8 cellular contexts compared by ENCODE assay signal in the genomic region with DNA sequence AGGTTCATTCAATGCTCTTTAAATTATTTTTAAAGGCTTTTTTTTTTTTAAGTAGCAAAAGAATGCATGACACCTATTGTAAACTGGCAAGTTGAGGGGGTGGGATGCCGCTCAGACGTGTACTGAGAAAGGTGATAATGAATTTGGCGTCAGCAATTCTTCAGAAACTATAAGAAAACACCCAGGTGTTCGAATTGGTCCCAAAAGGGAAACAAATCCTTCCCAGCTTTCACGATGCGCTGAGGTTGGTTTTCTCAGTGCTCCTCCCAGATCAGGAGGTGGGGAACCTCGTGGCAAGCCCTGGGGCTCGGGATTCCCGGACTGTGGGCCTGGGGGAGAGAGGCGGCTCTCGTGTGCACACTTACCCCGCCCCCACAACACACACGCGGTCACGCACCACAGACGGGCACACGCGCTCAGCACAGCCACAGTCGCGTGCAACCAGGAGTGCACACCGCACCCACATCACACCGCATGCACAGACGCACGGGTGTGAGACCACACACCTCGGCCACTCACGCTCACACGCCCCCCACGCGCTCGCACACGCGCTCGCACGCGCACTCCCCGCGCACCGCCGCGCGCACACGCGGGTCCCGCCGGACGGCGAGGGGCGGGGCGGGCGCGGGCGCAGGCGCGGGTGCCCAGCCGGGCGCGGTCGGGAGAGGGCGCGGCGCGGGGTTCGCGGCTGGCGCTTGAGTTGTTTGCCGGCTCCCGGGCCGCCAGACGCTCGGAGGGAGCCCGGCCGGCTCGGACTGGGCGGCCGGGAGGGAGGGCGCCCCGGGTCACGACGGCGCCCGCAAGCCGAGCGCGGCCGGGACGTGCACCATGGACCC. TPM values are rescaled to one million over a fixed set of nuclear protein-coding genes. Genes with fewer than 3 reads are reported as not detected.
DNase-seq lines count a peak whose midpoint lies in the region; ATAC-seq and TF ChIP-seq lines count a peak whose summit lies in the region.

Gene FAM124A, plus strand, starts transcription at position 725 of the 836 bp plus-strand sequence. Its CDS starts 104 bp downstream, at position 829.

- ATAC-seq in HG02588 (IDR thresholded peaks at IDR 0.05; ENCODE audit: unreplicated experiment) (peak; percentile 81), naive B cell (ENCODE audit: low read depth in 2 of 2) (peak; percentile 82)

- DNase-seq in NCI-H2196 (lab: John Stamatoyannopoulos, UW; ENCODE audit: unreplicated experiment) (peak; percentile 36), fibroblast of gingiva (ENCODE audit: low read depth) (peak; percentile 34), naive B cell (peak; percentile 36), DMS79 treated with DMSO at 0.1 percent for 48 hours (lab: John Stamatoyannopoulos, UW) (no peak)
- DNase-seq in activated T-cell treated with anti-CD3 and anti-CD28 coated beads, Interleukin-2, amount 50 U/mL, for 1 hour: peak; percentile 49

- H3K27ac Mint-ChIP-seq in naive B cell: peak within 1 kb of the TSS in 1 of 6 donors; percentile 38

- H3K27ac ChIP-seq in temporal lobe (ENCODE audit: low read depth, low read length): peak within 1 kb of the TSS; percentile 92

- peak within 1 kb of the TSS; percentile 63 to 90 (median 82) for H3K4me3 Mint-ChIP-seq in naive B cell

- no peaks in the 10 kb centered on the region for H3K36me3 Mint-ChIP-seq in naive B cell

- peaks cover 0 to 13% (median 0%) of the 10 kb centered on the region in 3 donors for H3K4me1 Mint-ChIP-seq in naive B cell

- peaks cover 38 to 67% (median 48%) of the 10 kb centered on the region in 3 donors for H3K27me3 Mint-ChIP-seq in naive B cell

- peaks cover 0 to 2% (median 0%) of the 10 kb centered on the region in 7 donors for H3K9me3 Mint-ChIP-seq in naive B cell

- peak; percentile 34 for TF ChIP-seq CTCF in GM12873 (IDR thresholded peaks at IDR 0.05; ENCODE audit: insufficient read depth, low read depth, low read length, missing control alignments)

RNA-seq across cellular contexts. Expression of gene FAM124A, which starts in this region (rescaled TPM):
- polyA plus RNA-seq in naive B cell (ENCODE audit: low read depth in 6 of 6): under 1 TPM in 3 of 6 donors, not detected in 3; 0.09 to 0.13 (median 0.09) TPM
- 9.8 TPM for total RNA-seq in temporal lobe

Comparison
In these comparisons a context has a peak if more than half of its experiments do, and no peak if none do; other contexts are left out.
1. Peak in DNase-seq and ATAC-seq in naive B cell; RNA of the gene not detected or under 1 TPM.